6 cellular contexts compared by ENCODE assay signal in genomic region chr5:129116797-129117196, GRCh38.
"Had no signal": no experiment of that assay in that cellular context is flagged by ENCODE, and none has a peak within 500 bp of the region (broad histone marks: within the 10 kb centered on the region; RNA-seq: fewer than 3 reads in every experiment).

No MANE protein-coding gene starts in this region.

- DNase-seq: GOT3, H9, HCEC 1CT, KG1 had no signal

- H3K9me3 Mint-ChIP-seq: H9, IgD-negative memory B cell had no signal

- H3K27me3 Mint-ChIP-seq: IgD-negative memory B cell had no signal

- H3K4me3 Mint-ChIP-seq: H9, IgD-negative memory B cell had no signal

- H3K4me3 ChIP-seq: K562 had no signal

- ATAC-seq: K562 had no signal

- H3K27ac Mint-ChIP-seq: IgD-negative memory B cell had no signal
